In genomic region chr22:39522567-39523300, GRCh38 we compare ENCODE assay signal across 8 cellular contexts. TPM values are rescaled to one million over a fixed set of nuclear protein-coding genes. Genes with fewer than 3 reads are reported as not detected.
A peak's percentile ranks its signal among the peaks of the same experiment; 100 is the strongest.
DNase-seq lines count a peak whose midpoint lies in the region; ATAC-seq, FAIRE-seq and TF ChIP-seq lines count a peak whose summit lies in the region.

No MANE protein-coding gene starts in this region.

- TF ChIP-seq CTCF in SU-DHL-6 (IDR thresholded peaks at IDR 0.05; ENCODE audit: insufficient read depth, low read length, poor library complexity, severe bottlenecking) (no peak), epithelial cell of esophagus (IDR thresholded peaks at IDR 0.05; ENCODE audit: insufficient read depth, low read depth, low read length, missing control alignments) (no peak), neural cell (IDR thresholded peaks at IDR 0.05; ENCODE audit: poor library complexity, severe bottlenecking) (no peak)

- peaks cover 32% of the 10 kb centered on the region for H3K36me3 ChIP-seq in CD4-positive, alpha-beta memory T cell (ENCODE audit: insufficient read depth, low read length)
- peaks cover 19% of the 10 kb centered on the region for H3K36me3 ChIP-seq in SU-DHL-6 (ENCODE audit: low read length)
- H3K36me3 ChIP-seq in neural cell (ENCODE audit: insufficient read depth, low read length): peaks cover 4% of the 10 kb centered on the region

- H4K20me1 ChIP-seq in SU-DHL-6 (ENCODE audit: low read depth, low read length) (peaks cover 11% of the 10 kb centered on the region; the same call in 1 of the 2 replicates), neural cell (ENCODE audit: insufficient read depth) (peaks cover 27% of the 10 kb centered on the region)

- no peak for TF ChIP-seq RAD21 in neural cell (conservative IDR thresholded peaks at IDR 0.05)

- H3K9me2 ChIP-seq in SU-DHL-6 (replicated peaks; ENCODE audit: insufficient read depth, low read length) (no peaks in the 10 kb centered on the region), neural cell (ENCODE audit: insufficient read depth, low read length) (no peaks in the 10 kb centered on the region)

- H3K9me3 Mint-ChIP-seq in CD4-positive, alpha-beta memory T cell: peaks cover 0 to 13% (median 1%) of the 10 kb centered on the region in 8 donors

- no peaks in the 10 kb centered on the region for H3K27me3 ChIP-seq in CD4-positive, alpha-beta memory T cell (ENCODE audit: insufficient read depth, low read length)
- H3K27me3 ChIP-seq in SU-DHL-6 (ENCODE audit: low read length) (no peaks in the 10 kb centered on the region), neural cell (ENCODE audit: insufficient read depth, low read depth, low read length) (no peaks in the 10 kb centered on the region)

- no peaks in the 10 kb centered on the region for H3K9me3 ChIP-seq in CD4-positive, alpha-beta memory T cell (ENCODE audit: control insufficient read depth in 1 of 2, low read length in 2 of 2)
- H3K9me3 ChIP-seq in SU-DHL-6 (ENCODE audit: insufficient read depth, low read length) (no peaks in the 10 kb centered on the region), neural cell (ENCODE audit: low read length) (no peaks in the 10 kb centered on the region)

- H3K4me1 Mint-ChIP-seq in CD4-positive, alpha-beta memory T cell: peaks cover 36 to 82% (median 62%) of the 10 kb centered on the region in 4 donors

- H3K79me2 ChIP-seq in SU-DHL-6 (ENCODE audit: insufficient read depth, low read length) (peaks cover 38% of the 10 kb centered on the region), neural cell (replicated peaks; ENCODE audit: insufficient read depth, low read length) (peaks cover 54% of the 10 kb centered on the region)

- no peak for TF ChIP-seq EP300 in neural cell (conservative IDR thresholded peaks at IDR 0.05; ENCODE audit: poor library complexity, severe bottlenecking)

- H3K36me3 Mint-ChIP-seq in CD4-positive, alpha-beta memory T cell: peaks cover 25 to 65% of the 10 kb centered on the region in 2 donors

- peak overlapping the region; percentile 84 to 100 (median 90) for H3K27ac Mint-ChIP-seq in CD4-positive, alpha-beta memory T cell

- H3K4me2 ChIP-seq in SU-DHL-6 (ENCODE audit: low read depth, low read length, poor library complexity, severe bottlenecking) (peak overlapping the region; percentile 64), neural cell (ENCODE audit: low read length) (peak overlapping the region; percentile 8)

- CTCF ChIA-PET in CD4-positive, alpha-beta memory T cell (lab: Charles Lee; ENCODE audit: partially characterized antibody): interaction anchor here (0.7 to 12.4 kb wide), 3 partner anchors 9 to 29 kb away, joined by 4 to 345 read pairs (median 5); no protein-coding TSS in a partner anchor
- CTCF ChIA-PET in HEK293T (lab: Yijun Ruan, JAX): interaction anchor here (0.8 to 1.9 kb wide), 3 partner anchors 10 to 352 kb away, joined by 3 to 7 read pairs (median 4); no protein-coding TSS in a partner anchor

- H3F3A ChIP-seq in SU-DHL-6 (ENCODE audit: insufficient read depth) (peaks cover 81% of the 10 kb centered on the region), neural cell (ENCODE audit: insufficient read depth, low read length, poor library complexity, severe bottlenecking) (peaks cover 4% of the 10 kb centered on the region)

- H3K4me3 Mint-ChIP-seq in CD4-positive, alpha-beta memory T cell: peak overlapping the region; percentile 78 to 99 (median 94)

- intact Hi-C loops in CD4-positive, alpha-beta memory T cell (cut with micrococcal nuclease): loop anchor here (10.0 kb wide), 1 partner anchor 278 kb away; the partner anchor contains the start of gene PDGFB

- peak in 1 of 5 donors; percentile 43 for DNase-seq in CD4-positive, alpha-beta memory T cell
- DNase-seq in HEK293T (ENCODE audit: extremely low spot score) (no peak), epithelial cell of esophagus (ENCODE audit: low read depth) (peak; percentile 70), urothelium cell line (ENCODE audit: low spot score) (no peak), NCI-H1930 (lab: John Stamatoyannopoulos, UW) (no peak)

- H3K27ac ChIP-seq in CD4-positive, alpha-beta memory T cell (ENCODE audit: low read depth, low read length): peak overlapping the region; percentile 85
- peak overlapping the region; percentile 90 for H3K27ac ChIP-seq in SU-DHL-6 (ENCODE audit: low read depth, low read length)
- no peak overlapping the region for H3K27ac ChIP-seq in neural cell (ENCODE audit: low read length)

- H3K27me3 Mint-ChIP-seq in CD4-positive, alpha-beta memory T cell: peaks cover 3 to 4% of the 10 kb centered on the region in 2 donors

- POLR2A ChIA-PET in CD4-positive, alpha-beta memory T cell (lab: Charles Lee; ENCODE audit: partially characterized antibody): interaction anchor here (0.7 to 14.5 kb wide), 19 partner anchors 8 to 719 kb away, joined by 3 to 165 read pairs (median 3); partner anchors contain the start of genes MIEF1, RPL3, RPS19BP1 and TAB1
- POLR2A ChIA-PET in HEK293T (lab: Yijun Ruan, JAX): interaction anchor here (0.8 to 10.2 kb wide), 15 partner anchors 9 to 521 kb away, joined by 3 to 100 read pairs (median 5); partner anchors contain the start of genes MIEF1, RPL3 and RPS19BP1

- peak overlapping the region; percentile 6 to 19 for H3K4me3 ChIP-seq in CD4-positive, alpha-beta memory T cell (ENCODE audit: low read length in 2 of 2)
- H3K4me3 ChIP-seq in SU-DHL-6 (ENCODE audit: insufficient read depth, low read length, poor library complexity, severe bottlenecking): peak overlapping the region; percentile 87
- peak overlapping the region; percentile 80 for H3K4me3 ChIP-seq in epithelial cell of esophagus (ENCODE audit: low read length)
- H3K4me3 ChIP-seq in neural cell (ENCODE audit: low read length): peak overlapping the region; percentile 78

- H3K4me1 ChIP-seq in CD4-positive, alpha-beta memory T cell (ENCODE audit: insufficient read depth, low read length): peaks cover 66% of the 10 kb centered on the region

- peak overlapping the region; percentile 99 for H3K9ac ChIP-seq in SU-DHL-6 (ENCODE audit: low read length)
- H3K9ac ChIP-seq in neural cell (ENCODE audit: low read length): peak overlapping the region; percentile 53

- no peak for FAIRE-seq in urothelium cell line (lab: Jason Lieb, UNC)

- no peak for ATAC-seq in GM18858 (IDR thresholded peaks at IDR 0.05; ENCODE audit: unreplicated experiment)

- H2AFZ ChIP-seq in SU-DHL-6 (ENCODE audit: low read depth, low read length, severe bottlenecking) (no peak overlapping the region), neural cell (ENCODE audit: low read depth, low read length) (no peak overlapping the region)

TF ChIP-seq in HEK293T, 16 proteins besides CTCF, POLR2A, EP300 and RAD21 (continues in another document):
- TF ChIP-seq, protein P1, sequence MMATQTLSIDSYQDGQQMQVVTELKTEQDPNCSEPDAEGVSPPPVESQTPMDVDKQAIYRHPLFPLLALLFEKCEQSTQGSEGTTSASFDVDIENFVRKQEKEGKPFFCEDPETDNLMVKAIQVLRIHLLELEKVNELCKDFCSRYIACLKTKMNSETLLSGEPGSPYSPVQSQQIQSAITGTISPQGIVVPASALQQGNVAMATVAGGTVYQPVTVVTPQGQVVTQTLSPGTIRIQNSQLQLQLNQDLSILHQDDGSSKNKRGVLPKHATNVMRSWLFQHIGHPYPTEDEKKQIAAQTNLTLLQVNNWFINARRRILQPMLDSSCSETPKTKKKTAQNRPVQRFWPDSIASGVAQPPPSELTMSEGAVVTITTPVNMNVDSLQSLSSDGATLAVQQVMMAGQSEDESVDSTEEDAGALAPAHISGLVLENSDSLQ (IDR thresholded peaks at IDR 0.05): no peak
- TF ChIP-seq LEF1 (IDR thresholded peaks at IDR 0.05; ENCODE audit: borderline replicate concordance) (no peak), ZNF384 (IDR thresholded peaks at IDR 0.05) (no peak), ARNT (IDR thresholded peaks at IDR 0.05) (no peak), FOXA1 (IDR thresholded peaks at IDR 0.05) (no peak), FOXK2 (IDR thresholded peaks at IDR 0.05) (no peak), TARDBP (IDR thresholded peaks at IDR 0.05) (no peak), BHLHE40 (IDR thresholded peaks at IDR 0.05; ENCODE audit: borderline replicate concordance) (peak; percentile 38; the same call in 1 of the 2 replicates), CTBP1 (IDR thresholded peaks at IDR 0.05; ENCODE audit: borderline replicate concordance) (no peak), SUZ12 (IDR thresholded peaks at IDR 0.05) (no peak)

TF ChIP-seq in neural cell, 6 proteins besides CTCF, POLR2A, EP300 and RAD21 (continues in another document):
- TF ChIP-seq TAF1 (IDR thresholded peaks at IDR 0.05; ENCODE audit: low read depth) (no peak), SMC3 (conservative IDR thresholded peaks at IDR 0.05; ENCODE audit: poor library complexity) (no peak), EZH2 (IDR thresholded peaks at IDR 0.05; ENCODE audit: borderline replicate concordance, insufficient read depth, low read length, poor library complexity, severe bottlenecking) (no peak), POLR2AphosphoS5 (IDR thresholded peaks at IDR 0.05) (no peak), MXI1 (conservative IDR thresholded peaks at IDR 0.05; ENCODE audit: poor library complexity, severe bottlenecking) (no peak)

RNA-seq across cellular contexts. Expression of gene ATF4, which starts 2.4 kb away (rescaled TPM):
- total RNA-seq in CD4-positive, alpha-beta memory T cell: 100 to 1,000 TPM; 265 to 278 TPM
- 100 to 1,000 TPM in 1 of 2 donors, 10 to 100 TPM in 1; 44.4 to 109 TPM for polyA plus RNA-seq in CD4-positive, alpha-beta memory T cell
- polyA plus RNA-seq in neural cell: 394 and 399 TPM in 2 replicates
- polyA minus RNA-seq in neural cell: 103 and 121 TPM in 2 replicates

RNA-seq across cellular contexts. Expression of gene RPS19BP1, which starts 9.8 kb away (rescaled TPM):
- total RNA-seq in CD4-positive, alpha-beta memory T cell: 10 to 100 TPM; 66.9 to 67.1 TPM
- polyA plus RNA-seq in CD4-positive, alpha-beta memory T cell: 100 to 1,000 TPM; 103 to 112 TPM
- 154 and 164 TPM in 2 replicates for polyA plus RNA-seq in neural cell
- polyA minus RNA-seq in neural cell: 51.9 and 59.6 TPM in 2 replicates

RNA-seq across cellular contexts. Expression of gene MIEF1, which starts 20.6 kb away (rescaled TPM):
- 10 to 100 TPM; 40.5 to 44.3 TPM for total RNA-seq in CD4-positive, alpha-beta memory T cell
- 10 to 100 TPM; 15.4 to 27.5 TPM for polyA plus RNA-seq in CD4-positive, alpha-beta memory T cell
- 15.3 and 19.8 TPM in 2 replicates for polyA plus RNA-seq in neural cell
- polyA minus RNA-seq in neural cell: 32.1 and 36.5 TPM in 2 replicates

RNA-seq across cellular contexts. Expression of gene CACNA1I, which starts 47.8 kb away (rescaled TPM):
- 10 to 100 TPM; 57.8 to 58.0 TPM for total RNA-seq in CD4-positive, alpha-beta memory T cell
- polyA plus RNA-seq in CD4-positive, alpha-beta memory T cell: 1 to 10 TPM in 1 of 2 donors, under 1 TPM in 1; 0.30 to 1.6 TPM
- 1.9 and 2.6 TPM in 2 replicates for polyA plus RNA-seq in neural cell
- polyA minus RNA-seq in neural cell: 2.8 and 3.2 TPM in 2 replicates

Comparison
In these comparisons a context has a peak if more than half of its experiments do, and no peak if none do; other contexts are left out.
1. H3K4me3 ChIP-seq: peak in every context shown above with its lines; median percentile 87 in SU-DHL-6; 80 in epithelial cell of esophagus; 78 in neural cell; 12 in CD4-positive, alpha-beta memory T cell.